ENCODE assay signal across 9 cellular contexts in genomic region chr3:43879166-43879565, GRCh38.
DNase-seq lines count a peak whose midpoint lies in the region; ATAC-seq and TF ChIP-seq lines count a peak whose summit lies in the region.
"Had no signal": no experiment of that assay in that cellular context is flagged by ENCODE, and none has a peak within 500 bp of the region (broad histone marks: within the 10 kb centered on the region; RNA-seq: fewer than 3 reads in every experiment).

No MANE protein-coding gene starts in this region.

- TF ChIP-seq CTCF in MCF 10A (IDR thresholded peaks at IDR 0.05; ENCODE audit: unreplicated experiment) (peak; percentile 8), breast epithelium (IDR thresholded peaks at IDR 0.05) (peak in 1 of 3 donors; percentile 12), epithelial cell of proximal tubule (conservative IDR thresholded peaks at IDR 0.05; ENCODE audit: low read depth, low read length) (peak; percentile 66)

- H3K4me3 ChIP-seq in breast epithelium (no peak overlapping the region), epithelial cell of proximal tubule (ENCODE audit: low read depth, low read length) (no peak overlapping the region)

- no peak overlapping the region for H3K27ac Mint-ChIP-seq in MCF 10A (ENCODE audit: low read depth, unreplicated experiment)
- H3K27ac Mint-ChIP-seq in stimulated activated naive CD8-positive, alpha-beta T cell treated with anti-CD3 and anti-CD28 coated beads, Interleukin-15, amount 100 ng/mL, for 72 hours, result no peak overlapping the region
- no peak overlapping the region for H3K27ac Mint-ChIP-seq in activated T-helper 1 cell treated with anti-CD3 and anti-CD28 coated beads, Interleukin-12 subunit alpha, Interleukin-12 subunit beta, Interleukin-2, Interleukin-4 antibody, amounts not matched to agents 30 ng/mL and 10 ng/mL and 1 ng/mL, durations not matched to agents 14 hours and 24 hours and 36 hours

- peak; percentile 39 for ATAC-seq in stimulated activated naive CD8-positive, alpha-beta T cell treated with anti-CD3 and anti-CD28 coated beads, Interleukin-15, amount 100 ng/mL, for 72 hours
- ATAC-seq in GM21447 (IDR thresholded peaks at IDR 0.05; ENCODE audit: unreplicated experiment) (no peak), GM21717 (IDR thresholded peaks at IDR 0.05; ENCODE audit: unreplicated experiment) (no peak)

- peaks cover 1% of the 10 kb centered on the region for H3K4me1 Mint-ChIP-seq in MCF 10A (ENCODE audit: insufficient read depth, unreplicated experiment)
- H3K4me1 Mint-ChIP-seq in stimulated activated naive CD8-positive, alpha-beta T cell treated with anti-CD3 and anti-CD28 coated beads, Interleukin-15, amount 100 ng/mL, for 72 hours, result no peaks in the 10 kb centered on the region
- H3K4me1 Mint-ChIP-seq in activated T-helper 1 cell treated with anti-CD3 and anti-CD28 coated beads, Interleukin-12 subunit alpha, Interleukin-12 subunit beta, Interleukin-2, Interleukin-4 antibody, amounts not matched to agents 30 ng/mL and 10 ng/mL and 1 ng/mL, durations not matched to agents 14 hours and 24 hours and 36 hours (ENCODE audit: low read depth), result no peaks in the 10 kb centered on the region

- H3K9me3 ChIP-seq in breast epithelium, result no peaks in the 10 kb centered on the region

- no peaks in the 10 kb centered on the region for H3K27me3 ChIP-seq in breast epithelium

- BruUV-seq in MCF 10A (replicated peaks; lab: Mats Ljungman, UMichigan), result no TSS peak

- no peaks in the 10 kb centered on the region for H3K27me3 Mint-ChIP-seq in MCF 10A (ENCODE audit: insufficient read depth, unreplicated experiment)
- H3K27me3 Mint-ChIP-seq in stimulated activated naive CD8-positive, alpha-beta T cell treated with anti-CD3 and anti-CD28 coated beads, Interleukin-15, amount 100 ng/mL, for 72 hours, result peaks cover 7% of the 10 kb centered on the region
- H3K27me3 Mint-ChIP-seq in activated T-helper 1 cell treated with anti-CD3 and anti-CD28 coated beads, Interleukin-12 subunit alpha, Interleukin-12 subunit beta, Interleukin-2, Interleukin-4 antibody, amounts not matched to agents 30 ng/mL and 10 ng/mL and 1 ng/mL, durations not matched to agents 14 hours and 24 hours and 36 hours (ENCODE audit: insufficient read depth), result peaks cover 12% of the 10 kb centered on the region

- DNase-seq in MCF 10A (ENCODE audit: unreplicated experiment) (peak; percentile 50), breast epithelium (ENCODE audit: low spot score in 2 of 2) (no peak), NCI-H345 (lab: John Stamatoyannopoulos, UW) (peak; percentile 63), epithelial cell of proximal tubule (ENCODE audit: low read depth) (no peak)
- DNase-seq in stimulated activated naive CD8-positive, alpha-beta T cell treated with anti-CD3 and anti-CD28 coated beads, Interleukin-15, amount 100 ng/mL, for 72 hours, result no peak
- no peak for DNase-seq in activated T-helper 1 cell treated with anti-CD3 and anti-CD28 coated beads, Interleukin-12 subunit alpha, Interleukin-12 subunit beta, Interleukin-2, Interleukin-4 antibody, amounts not matched to agents 30 ng/mL and 10 ng/mL and 1 ng/mL, durations not matched to agents 14 hours and 24 hours and 36 hours (ENCODE audit: low spot score)
- DNase-seq: amygdala had no signal

- H3K36me3 ChIP-seq in breast epithelium, result no peaks in the 10 kb centered on the region

- H3K36me3 Mint-ChIP-seq in MCF 10A (ENCODE audit: insufficient read depth, unreplicated experiment), result no peaks in the 10 kb centered on the region
- no peaks in the 10 kb centered on the region for H3K36me3 Mint-ChIP-seq in activated T-helper 1 cell treated with anti-CD3 and anti-CD28 coated beads, Interleukin-12 subunit alpha, Interleukin-12 subunit beta, Interleukin-2, Interleukin-4 antibody, amounts not matched to agents 30 ng/mL and 10 ng/mL and 1 ng/mL, durations not matched to agents 14 hours and 24 hours and 36 hours (ENCODE audit: low read depth)

- H3K4me1 ChIP-seq in breast epithelium, result no peaks in the 10 kb centered on the region

- CTCF ChIA-PET in MCF 10A (lab: Yijun Ruan, JAX), result interaction anchor here (0.6 to 0.8 kb wide), 3 partner anchors 11 to 1120 kb away, joined by 3 to 4 read pairs (median 3); no protein-coding TSS in a partner anchor

- no peak overlapping the region for H3K4me3 Mint-ChIP-seq in MCF 10A (ENCODE audit: unreplicated experiment)
- H3K4me3 Mint-ChIP-seq in stimulated activated naive CD8-positive, alpha-beta T cell treated with anti-CD3 and anti-CD28 coated beads, Interleukin-15, amount 100 ng/mL, for 72 hours, result no peak overlapping the region
- H3K4me3 Mint-ChIP-seq in activated T-helper 1 cell treated with anti-CD3 and anti-CD28 coated beads, Interleukin-12 subunit alpha, Interleukin-12 subunit beta, Interleukin-2, Interleukin-4 antibody, amounts not matched to agents 30 ng/mL and 10 ng/mL and 1 ng/mL, durations not matched to agents 14 hours and 24 hours and 36 hours, result no peak overlapping the region

- H3K9me3 Mint-ChIP-seq in MCF 10A (ENCODE audit: unreplicated experiment), result no peaks in the 10 kb centered on the region
- H3K9me3 Mint-ChIP-seq in stimulated activated naive CD8-positive, alpha-beta T cell treated with anti-CD3 and anti-CD28 coated beads, Interleukin-15, amount 100 ng/mL, for 72 hours, result no peaks in the 10 kb centered on the region
- H3K9me3 Mint-ChIP-seq in activated T-helper 1 cell treated with anti-CD3 and anti-CD28 coated beads, Interleukin-12 subunit alpha, Interleukin-12 subunit beta, Interleukin-2, Interleukin-4 antibody, amounts not matched to agents 30 ng/mL and 10 ng/mL and 1 ng/mL, durations not matched to agents 14 hours and 24 hours and 36 hours, result no peaks in the 10 kb centered on the region

- no peak overlapping the region for H3K27ac ChIP-seq in breast epithelium

- intact Hi-C loops in MCF 10A (cut with micrococcal nuclease) (loop anchor here (1.0 to 10.0 kb wide), 2 partner anchors 186 to 319 kb away; no protein-coding TSS in a partner anchor), breast epithelium (cut with DNase I; ENCODE audit: low total_unique reads) (loop anchor here (2.0 kb wide), 1 partner anchor 32 kb away; no protein-coding TSS in a partner anchor)
- intact Hi-C loops in activated T-helper 1 cell treated with anti-CD3 and anti-CD28 coated beads, Interleukin-12 subunit alpha, Interleukin-12 subunit beta, Interleukin-2, Interleukin-4 antibody, amounts not matched to agents 30 ng/mL and 10 ng/mL and 1 ng/mL, durations not matched to agents 14 hours and 24 hours and 36 hours (cut with micrococcal nuclease), result no loop called here

- POLR2A ChIA-PET in MCF 10A (lab: Yijun Ruan, JAX), result no interaction called here

- TF ChIP-seq POLR2A in breast epithelium (IDR thresholded peaks at IDR 0.05), result no peak

Comparison
In these comparisons a context has a peak if more than half of its experiments do, and no peak if none do; other contexts are left out.
1. DNase-seq: peak in MCF 10A (single experiment) and NCI-H345 (single experiment); none in breast epithelium (0 of 2), epithelial cell of proximal tubule (single experiment), stimulated activated naive CD8-positive, alpha-beta T cell treated with anti-CD3 and anti-CD28 coated beads, Interleukin-15, amount 100 ng/mL, for 72 hours (0 of 2) and activated T-helper 1 cell treated with anti-CD3 and anti-CD28 coated beads, Interleukin-12 subunit alpha, Interleukin-12 subunit beta, Interleukin-2, Interleukin-4 antibody, amounts not matched to agents 30 ng/mL and 10 ng/mL and 1 ng/mL, durations not matched to agents 14 hours and 24 hours and 36 hours (single experiment).